ENCODE assay signal across 15 cellular contexts in genomic region chr21:36164427-36164784, GRCh38. TPM values are rescaled to one million over a fixed set of nuclear protein-coding genes. Genes with fewer than 3 reads are reported as not detected.
A peak's percentile ranks its signal among the peaks of the same experiment; 100 is the strongest.
DNase-seq lines count a peak whose midpoint lies in the region; ATAC-seq and TF ChIP-seq lines count a peak whose summit lies in the region.
"Had no signal": no experiment of that assay in that cellular context is flagged by ENCODE, and none has a peak within 500 bp of the region (broad histone marks: within the 10 kb centered on the region; RNA-seq: fewer than 3 reads in every experiment).

No MANE protein-coding gene starts in this region.

- in situ Hi-C loops in T47D (cut with HindIII; ENCODE audit: low pct_unique_long_range_greater_than_20kb, low sequenced_read_pairs) (no loop called here), mammary epithelial cell (cut with MboI; ENCODE audit: low sequenced_read_pairs in 2 of 2) (no loop called here)

- no peaks in the 10 kb centered on the region for H3K27me3 ChIP-seq in mammary epithelial cell (ENCODE audit: insufficient read depth, low read length)
- no peaks in the 10 kb centered on the region for H3K27me3 ChIP-seq in left lung
- H3K27me3 ChIP-seq: MG63 had no signal

- H3K4me3 ChIP-seq in mammary epithelial cell (replicated peaks in 1 of 3; ENCODE audit: insufficient read depth in 1 of 3, low read depth in 2 of 3, low read length in 3 of 3) (no peak overlapping the region), left lung (no peak overlapping the region)
- H3K4me3 ChIP-seq: MG63 had no signal

- no TSS peak for BruUV-seq in mammary epithelial cell (replicated peaks; lab: Mats Ljungman, UMichigan)

- 63% methylated on average over 3 of the region's 3 CpGs for WGBS in mammary epithelial cell (ENCODE audit: low coverage, missing lambda C conversion rate)

- H3K79me2 ChIP-seq in mammary epithelial cell (ENCODE audit: insufficient read depth, low read length) = no peaks in the 10 kb centered on the region

- TF ChIP-seq CTCF in mammary epithelial cell (conservative IDR thresholded peaks at IDR 0.05 in 1 of 2, IDR thresholded peaks at IDR 0.05 in 1 of 2; ENCODE audit: extremely low read depth in 1 of 2, insufficient read depth in 1 of 2, low read depth in 1 of 2, low read length in 2 of 2) (no peak), left lung (IDR thresholded peaks at IDR 0.05) (no peak)

- H3K9me3 ChIP-seq in mammary epithelial cell (replicated peaks; ENCODE audit: insufficient read depth, low read length) (no peaks in the 10 kb centered on the region), left lung (no peaks in the 10 kb centered on the region)
- H3K9me3 ChIP-seq: MG63 had no signal

- H3K4me1 ChIP-seq in mammary epithelial cell (ENCODE audit: insufficient read depth, low read length) (no peaks in the 10 kb centered on the region), left lung (peaks cover 8 to 25% of the 10 kb centered on the region in 2 donors)

- ATAC-seq in left lung (peak; percentile 58), GM18861 (IDR thresholded peaks at IDR 0.05; ENCODE audit: unreplicated experiment) (no peak)
- ATAC-seq: stimulated activated naive CD8-positive, alpha-beta T cell treated with anti-CD3 and anti-CD28 coated beads, Interleukin-15, Interleukin-2, amounts not matched to agents 100 U/mL and 50 U/mL, for 24 hours had no signal

- no peak overlapping the region for H3K9ac ChIP-seq in mammary epithelial cell (ENCODE audit: insufficient read depth, low read length)

- H4K20me1 ChIP-seq in mammary epithelial cell (ENCODE audit: insufficient read depth, low read length) = no peaks in the 10 kb centered on the region

- intact Hi-C loops in mammary epithelial cell (cut with micrococcal nuclease) = no loop called here
- intact Hi-C loops in left lung (cut with DNase I) = no loop called here

- H3K27ac ChIP-seq in mammary epithelial cell (ENCODE audit: insufficient read depth, low read depth, low read length) = no peak overlapping the region
- H3K27ac ChIP-seq in left lung = peak overlapping the region in 1 of 2 donors; percentile 55

- no peak overlapping the region for H3K4me2 ChIP-seq in mammary epithelial cell (ENCODE audit: insufficient read depth, low read depth, low read length)

- DNase-seq in T47D (ENCODE audit: low read depth in 1 of 2, low spot score in 1 of 2) (peak; percentile 45 to 81), mammary epithelial cell (no peak), SHP77 treated with DMSO at 0.1 percent for 48 hours (lab: John Stamatoyannopoulos, UW) (peak; percentile 5), left lung (no peak), H4 (ENCODE audit: low spot score) (no peak), HK-2 (ENCODE audit: unreplicated experiment) (no peak)
- no peak for DNase-seq in activated CD4-positive, CD25-positive, alpha-beta regulatory T cell treated with anti-CD3 and anti-CD28 coated beads, Interleukin-2, amount 50 U/mL, for 72 hours
- DNase-seq: activated naive CD4-positive, alpha-beta T cell treated with anti-CD3 and anti-CD28 coated beads, Interleukin-2, amount 50 U/mL, for 16 hours; activated T-cell treated with anti-CD3 and anti-CD28 coated beads for 4 hours; DMS79 treated with DMSO at 0.1 percent for 48 hours; foreskin fibroblast; HFFc6; MG63; stimulated activated naive CD8-positive, alpha-beta T cell treated with anti-CD3 and anti-CD28 coated beads, Interleukin-15, Interleukin-2, amounts not matched to agents 100 U/mL and 50 U/mL, for 24 hours had no signal

- H2AFZ ChIP-seq in mammary epithelial cell (ENCODE audit: low read depth, low read length) = no peak overlapping the region

- CTCF ChIA-PET in mammary epithelial cell (lab: Charles Lee; ENCODE audit: low non-redundant PET) = no interaction called here

- H3K36me3 ChIP-seq in mammary epithelial cell (ENCODE audit: insufficient read depth, low read length) = no peaks in the 10 kb centered on the region
- peaks cover 0 to 13% of the 10 kb centered on the region in 2 donors for H3K36me3 ChIP-seq in left lung
- H3K36me3 ChIP-seq: MG63 had no signal

- dilution Hi-C loops in mammary epithelial cell (cut with HindIII; ENCODE audit: low sequenced_read_pairs) = loop anchor here (5.0 to 10.0 kb wide), 2 partner anchors 50 to 83 kb away; no protein-coding TSS in a partner anchor

RNA-seq across cellular contexts. Expression of gene DOP1B, which starts 7.8 kb away (rescaled TPM):
- total RNA-seq in mammary epithelial cell (10 to 100 TPM; 10.4 to 16.2 TPM), left lung (10 to 100 TPM; 27.4 to 29.6 TPM)
- polyA plus RNA-seq in mammary epithelial cell = 4.1 TPM
- polyA minus RNA-seq in mammary epithelial cell = 11.2 TPM
- 1.2 and 1.5 TPM in 2 replicates for total RNA-seq in H4 (2014; rRNA removed; shearing (Covaris generic))

RNA-seq across cellular contexts. Expression of gene CBR3, which starts 29.5 kb away (rescaled TPM):
- total RNA-seq in mammary epithelial cell (1 to 10 TPM; 1.2 to 5.8 TPM), left lung (1 to 10 TPM; 2.5 to 4.7 TPM)
- 6.5 TPM for polyA plus RNA-seq in mammary epithelial cell
- not detected for polyA minus RNA-seq in mammary epithelial cell
- 33.0 and 33.6 TPM in 2 replicates for total RNA-seq in H4 (2014; rRNA removed; shearing (Covaris generic))

Comparison
In these comparisons a context has a peak if more than half of its experiments do, and no peak if none do; other contexts are left out.
1. DNase-seq: peak in T47D (2 of 2) and SHP77 treated with DMSO at 0.1 percent for 48 hours (single experiment); none in mammary epithelial cell (single experiment), left lung (0 of 2), H4 (single experiment), HK-2 (single experiment) and activated CD4-positive, CD25-positive, alpha-beta regulatory T cell treated with anti-CD3 and anti-CD28 coated beads, Interleukin-2, amount 50 U/mL, for 72 hours (single experiment).